Comparison of ENCODE assay signal across 8 cellular contexts in genomic region chr10:84264611-84265141, GRCh38. TPM values are rescaled to one million over a fixed set of nuclear protein-coding genes. Genes with fewer than 3 reads are reported as not detected.
DNase-seq lines count a peak whose midpoint lies in the region; ATAC-seq and TF ChIP-seq lines count a peak whose summit lies in the region.

No MANE protein-coding gene starts in this region.

- no peaks in the 10 kb centered on the region for H3K9me3 ChIP-seq in BE2C

- intact Hi-C loops in lower leg skin (cut with DNase I; ENCODE audit: low total_unique reads): loop anchor here (5.0 to 10.0 kb wide), 2 partner anchors 110 to 273 kb away; no protein-coding TSS in a partner anchor

- H3K36me3 ChIP-seq in BE2C: no peaks in the 10 kb centered on the region

- no peak overlapping the region for H3K4me3 ChIP-seq in BE2C (ENCODE audit: low read depth, low read length)
- H3K4me3 ChIP-seq in lower leg skin (ENCODE audit: low read depth, poor library complexity, severe bottlenecking): no peak overlapping the region

- H3K4me1 ChIP-seq in BE2C: no peaks in the 10 kb centered on the region

- H3K27me3 ChIP-seq in BE2C: no peaks in the 10 kb centered on the region

- DNase-seq in BE2C (peak; percentile 74), NCI-H345 (lab: John Stamatoyannopoulos, UW) (peak; percentile 67), lower leg skin (ENCODE audit: low spot score in 2 of 2) (peak; percentile 47 to 93)
- peak; percentile 62 to 77 for DNase-seq in activated CD4-positive, alpha-beta T cell treated with anti-CD3 and anti-CD28 coated beads for 4 hours
- DNase-seq in stimulated activated CD4-positive, alpha-beta T cell treated with anti-CD3 and anti-CD28 coated beads, TNF-alpha, amount 100 ng/mL, for 24 hours (ENCODE audit: low read depth in 3 of 3): peak; percentile 37 to 69 (median 51)

- TF ChIP-seq POLR2A in lower leg skin (IDR thresholded peaks at IDR 0.05): no peak

- 0 to 4% methylated on average over 11 of the region's 11 CpGs for WGBS in lower leg skin, 2 donors

- ATAC-seq in GM19025 (IDR thresholded peaks at IDR 0.05; ENCODE audit: low read depth, unreplicated experiment) (peak; percentile 92), HG03135 (IDR thresholded peaks at IDR 0.05; ENCODE audit: unreplicated experiment) (peak; percentile 90)

- H3K27ac ChIP-seq in cingulate gyrus (ENCODE audit: low read depth, low read length): peak overlapping the region; percentile 5

- TF ChIP-seq CTCF in BE2C (IDR thresholded peaks at IDR 0.05; ENCODE audit: low read depth, low read length) (peak; percentile 90), lower leg skin (IDR thresholded peaks at IDR 0.05) (peak in 1 of 3 donors; percentile 82)

RNA-seq across cellular contexts. Expression of gene RGR, which starts 19.8 kb away (rescaled TPM):
- polyA plus RNA-seq in BE2C (2012; ENCODE audit: insufficient read depth, insufficient read length, low read depth): not detected
- under 1 TPM in 1 of 4 donors, not detected in 3; 0.08 TPM for total RNA-seq in lower leg skin

RNA-seq across cellular contexts. Expression of gene LRIT1, which starts 23.3 kb away (rescaled TPM):
- not detected for polyA plus RNA-seq in BE2C (2012; ENCODE audit: insufficient read depth, insufficient read length, low read depth)
- under 1 TPM in 1 of 4 donors, not detected in 3; 0.19 TPM for total RNA-seq in lower leg skin

RNA-seq across cellular contexts. Expression of gene LRIT2, which starts 39.3 kb away (rescaled TPM):
- not detected for polyA plus RNA-seq in BE2C (2012; ENCODE audit: insufficient read depth, insufficient read length, low read depth)
- total RNA-seq in lower leg skin: under 1 TPM in 1 of 4 donors, not detected in 3; 0.23 TPM
